In genomic region chr19:5052945-5053485, GRCh38 we compare ENCODE assay signal across 22 cellular contexts.
DNase-seq lines count a peak whose midpoint lies in the region; ATAC-seq and TF ChIP-seq lines count a peak whose summit lies in the region.
"Had no signal": no experiment of that assay in that cellular context is flagged by ENCODE, and none has a peak within 500 bp of the region (broad histone marks: within the 10 kb centered on the region; RNA-seq: fewer than 3 reads in every experiment).

No MANE protein-coding gene starts in this region.

- H3K4me3 ChIP-seq in heart right ventricle (no peak overlapping the region), SU-DHL-6 (ENCODE audit: insufficient read depth, low read length, poor library complexity, severe bottlenecking) (no peak overlapping the region), A673 (ENCODE audit: low read depth, low read length, poor library complexity, severe bottlenecking) (no peak overlapping the region)
- H3K4me3 ChIP-seq: GM23338 had no signal

- no peaks in the 10 kb centered on the region for H4K20me1 ChIP-seq in SU-DHL-6 (ENCODE audit: low read depth, low read length)

- TF ChIP-seq CTCF in heart right ventricle (IDR thresholded peaks at IDR 0.05), result no peak
- no peak for TF ChIP-seq CTCF in SU-DHL-6 (IDR thresholded peaks at IDR 0.05; ENCODE audit: insufficient read depth, low read length, poor library complexity, severe bottlenecking)
- TF ChIP-seq CTCF in A673 (conservative IDR thresholded peaks at IDR 0.05; ENCODE audit: low read depth, low read length), result no peak

- H3K4me3 Mint-ChIP-seq in naive B cell, result peak overlapping the region in 1 of 8 donors; percentile 66
- H3K4me3 Mint-ChIP-seq: CD4-positive, alpha-beta memory T cell; GM23338 had no signal

- CTCF ChIA-PET in A673 (lab: Charles Lee), result interaction anchor here (0.5 to 1.2 kb wide), 2 partner anchors 94 to 107 kb away, joined by 7 read pairs; no protein-coding TSS in a partner anchor

- no peaks in the 10 kb centered on the region for H3F3A ChIP-seq in SU-DHL-6 (ENCODE audit: insufficient read depth)

- H3K9me2 ChIP-seq in SU-DHL-6 (replicated peaks; ENCODE audit: insufficient read depth, low read length), result no peaks in the 10 kb centered on the region

- H2AFZ ChIP-seq in SU-DHL-6 (ENCODE audit: low read depth, low read length, severe bottlenecking), result no peak overlapping the region
- H2AFZ ChIP-seq: GM23338 had no signal

- no TSS peak for BruUV-seq in A673 (replicated peaks; lab: Mats Ljungman, UMichigan)

- POLR2A ChIA-PET in A673 (lab: Charles Lee; ENCODE audit: low non-redundant PET), result no interaction called here

- no peak overlapping the region for H3K9ac ChIP-seq in SU-DHL-6 (ENCODE audit: low read length)

- H3K27ac Mint-ChIP-seq in naive B cell, result peak overlapping the region in 4 of 6 donors; percentile 22 to 94 (median 88)
- H3K27ac Mint-ChIP-seq: CD4-positive, alpha-beta memory T cell; GM23338 had no signal

- peaks cover 17 to 55% (median 42%) of the 10 kb centered on the region in 9 donors for H3K4me1 ChIP-seq in heart right ventricle
- H3K4me1 ChIP-seq in A673 (ENCODE audit: insufficient read depth, low read length, poor library complexity, severe bottlenecking), result peaks cover 24% of the 10 kb centered on the region

- no peaks in the 10 kb centered on the region for H3K9me3 Mint-ChIP-seq in naive B cell
- H3K9me3 Mint-ChIP-seq: CD4-positive, alpha-beta memory T cell; GM23338 had no signal

- H3K79me2 ChIP-seq in SU-DHL-6 (ENCODE audit: insufficient read depth, low read length), result no peaks in the 10 kb centered on the region

- 80 to 85% methylated on average over 16 of the region's 16 CpGs for whole genome bisulfite sequencing in heart right ventricle, 2 donors

- H3K27ac ChIP-seq in heart right ventricle (no peak overlapping the region), SU-DHL-6 (ENCODE audit: low read depth, low read length) (peak overlapping the region; percentile 34; the same call in 1 of the 2 replicates), A673 (ENCODE audit: low read depth, low read length, poor library complexity, severe bottlenecking) (no peak overlapping the region)

- peaks cover 26 to 33% (median 27%) of the 10 kb centered on the region in 3 donors for H3K4me1 Mint-ChIP-seq in naive B cell
- H3K4me1 Mint-ChIP-seq: GM23338 had no signal

- peaks cover 0 to 3% of the 10 kb centered on the region in 2 donors for H3K36me3 Mint-ChIP-seq in naive B cell

- H3K27me3 ChIP-seq in heart right ventricle (no peaks in the 10 kb centered on the region), SU-DHL-6 (ENCODE audit: low read length) (no peaks in the 10 kb centered on the region), A673 (replicated peaks; ENCODE audit: insufficient read depth, low read depth, low read length, poor library complexity) (no peaks in the 10 kb centered on the region)

- H3K36me3 ChIP-seq in heart right ventricle, result peaks cover 0 to 66% (median 4%) of the 10 kb centered on the region in 9 donors
- H3K36me3 ChIP-seq in SU-DHL-6 (ENCODE audit: low read length), result no peaks in the 10 kb centered on the region
- H3K36me3 ChIP-seq in A673 (ENCODE audit: insufficient read depth, low read length, poor library complexity, severe bottlenecking), result peaks cover 3% of the 10 kb centered on the region

- H3K9me3 ChIP-seq in heart right ventricle (no peaks in the 10 kb centered on the region), SU-DHL-6 (ENCODE audit: insufficient read depth, low read length) (no peaks in the 10 kb centered on the region), A673 (ENCODE audit: low read depth, low read length, poor library complexity, severe bottlenecking) (no peaks in the 10 kb centered on the region)

- no peak overlapping the region for H3K4me2 ChIP-seq in SU-DHL-6 (ENCODE audit: low read depth, low read length, poor library complexity, severe bottlenecking)
- H3K4me2 ChIP-seq: GM23338 had no signal

- intact Hi-C loops in left ventricle myocardium superior (cut with micrococcal nuclease), result no loop called here
- intact Hi-C loops in heart right ventricle (cut with DNase I), result loop anchor here in 4 of 10 donors (10.0 kb wide), 3 partner anchors 82 to 102 kb away; no protein-coding TSS in a partner anchor
- intact Hi-C loops in A673 (cut with micrococcal nuclease; ENCODE audit: unreplicated experiment), result no loop called here

- ATAC-seq in left ventricle myocardium superior (peak; percentile 6), heart right ventricle (no peak), naive B cell (ENCODE audit: low read depth in 2 of 2) (no peak)

- DNase-seq in left ventricle myocardium superior (no peak), heart right ventricle (no peak), naive B cell (no peak), T-helper 1 cell (no peak), A673 (ENCODE audit: low spot score) (no peak)
- no peak for DNase-seq in activated effector memory CD4-positive, alpha-beta T cell treated with Interleukin-2 at 50 U/mL for 16 hours
- DNase-seq: AML-193; CD4-positive, alpha-beta memory T cell; COR-L47; DMS53; NCI-H1092; NCI-H1417 treated with DMSO at 0.1 percent for 48 hours; NCI-H1694 treated with DMSO at 0.1 percent for 48 hours; NCI-H2081 treated with DMSO at 0.1 percent for 48 hours; NCI-H2171; NCI-H226; NCI-H510A; NCI-H69; RPMI8226; SHP77 had no signal

- H3K27me3 Mint-ChIP-seq in naive B cell, result no peaks in the 10 kb centered on the region
- H3K27me3 Mint-ChIP-seq: CD4-positive, alpha-beta memory T cell had no signal
